Comparison of ENCODE assay signal across 1 cellular context in genomic region chr15:74847462-74847861, GRCh38.
TF ChIP-seq lines count a peak whose summit lies in the region.

No MANE protein-coding gene starts in this region.

TF ChIP-seq in Ishikawa, 13 proteins besides CTCF, POLR2A, EP300 and RAD21:
- TF ChIP-seq REST (IDR thresholded peaks at IDR 0.05; ENCODE audit: low read depth) (no peak), TAF1 (IDR thresholded peaks at IDR 0.05; ENCODE audit: low read depth) (no peak), NFIC (IDR thresholded peaks at IDR 0.05) (peak; percentile 36), TCF12 (IDR thresholded peaks at IDR 0.05; ENCODE audit: low read depth) (no peak), MAX (IDR thresholded peaks at IDR 0.05) (0 out of 2 replicates have a peak, but pooled peaks have one; percentile 22), CEBPB (IDR thresholded peaks at IDR 0.05) (no peak), ZBTB7A (IDR thresholded peaks at IDR 0.05; ENCODE audit: low read depth) (no peak), YY1 (IDR thresholded peaks at IDR 0.05; ENCODE audit: low read depth) (no peak), TEAD4 (IDR thresholded peaks at IDR 0.05) (no peak), USF1 (IDR thresholded peaks at IDR 0.05) (no peak)
